Comparison of ENCODE assay signal across 31 cellular contexts in the genomic region with DNA sequence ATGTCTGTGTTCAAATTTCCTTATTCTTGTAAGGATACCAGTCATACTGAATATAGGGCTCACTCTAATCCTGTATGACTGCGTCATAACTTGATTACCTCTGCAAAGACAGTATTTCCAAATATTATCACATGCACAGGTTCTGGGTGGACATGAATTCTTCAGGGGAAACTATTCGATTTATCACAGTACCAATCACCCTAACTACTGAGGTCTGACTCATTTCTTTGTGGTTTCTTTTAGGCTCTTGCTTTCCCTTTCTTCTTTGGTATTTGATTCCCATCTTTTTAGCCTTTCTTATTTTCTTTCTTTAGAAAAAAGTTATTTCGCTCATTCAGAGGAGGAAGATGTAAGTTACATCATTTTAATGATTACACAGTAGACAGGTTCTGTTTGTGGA. TPM values are rescaled to one million over a fixed set of nuclear protein-coding genes. Genes with fewer than 3 reads are reported as not detected.
DNase-seq lines count a peak whose midpoint lies in the region; ATAC-seq, FAIRE-seq and TF ChIP-seq lines count a peak whose summit lies in the region.
"Had no signal": no experiment of that assay in that cellular context is flagged by ENCODE, and none has a peak within 500 bp of the region (broad histone marks: within the 10 kb centered on the region; RNA-seq: fewer than 3 reads in every experiment).

No MANE protein-coding gene starts in this region.

- peak overlapping the region; percentile 32; the same call in 1 of the 2 replicates for H3K27ac ChIP-seq in PC-3 (ENCODE audit: low read length)
- H3K27ac ChIP-seq: HL-60, lower lobe of right lung, sigmoid colon, thyroid gland had no signal

- H2AFZ ChIP-seq in PC-3 (ENCODE audit: low read length) = no peak overlapping the region

- POLR2A ChIA-PET in PC-3 (lab: Charles Lee; ENCODE audit: unreplicated experiment) = no interaction called here

- no peak overlapping the region for H3K9ac ChIP-seq in PC-3 (ENCODE audit: low read length)

- no TSS peak for BruUV-seq in PC-3 (replicated peaks; lab: Mats Ljungman, UMichigan)

- no peak for ATAC-seq in PC-3
- ATAC-seq: activated T-helper 17 cell treated with anti-CD3 and anti-CD28 coated beads, Interleukin-2, amount 50 U/mL, for 72 hours; lower lobe of right lung; mucosa of descending colon; stimulated activated naive CD8-positive, alpha-beta T cell treated with anti-CD3 and anti-CD28 coated beads, Interleukin-15, amount 100 ng/mL, for 72 hours had no signal

- intact Hi-C loops in PC-3 (cut with micrococcal nuclease) = no loop called here

- H3K4me3 ChIP-seq in PC-3 (ENCODE audit: low read length) = no peak overlapping the region
- no peak overlapping the region for H3K4me3 ChIP-seq in bronchial epithelial cell (ENCODE audit: low read depth, low read length)
- H3K4me3 ChIP-seq: lower lobe of right lung, MG63, mucosa of descending colon, sigmoid colon, thyroid gland had no signal

- no peaks in the 10 kb centered on the region for H3K36me3 ChIP-seq in PC-3 (ENCODE audit: low read depth, low read length)
- no peaks in the 10 kb centered on the region for H3K36me3 ChIP-seq in bronchial epithelial cell (ENCODE audit: control insufficient read depth, insufficient read depth, low read length)
- H3K36me3 ChIP-seq: lower lobe of right lung, MG63, sigmoid colon, thyroid gland had no signal

- DNase-seq in ELR (ENCODE audit: low read depth) (peak; percentile 59), PC-3 (peak; percentile 30), bronchial epithelial cell (ENCODE audit: low read depth) (peak; percentile 78), renal cortical epithelial cell (ENCODE audit: low read depth) (peak; percentile 26), NCI-H774 (lab: John Stamatoyannopoulos, UW) (no peak)
- DNase-seq in effector CD8-positive, alpha-beta T cell (lab: John Stamatoyannopoulos, UW) = no peak
- no peak for DNase-seq in stimulated activated naive CD4-positive, alpha-beta T cell (lab: John Stamatoyannopoulos, UW)
- DNase-seq: activated B cell treated with CpG ODN at 0.5 μM for 24 hours; activated CD4-positive, alpha-beta memory T cell treated with anti-CD3 and anti-CD28 coated beads for 36 hours; activated CD8-positive, alpha-beta memory T cell treated with anti-CD3 and anti-CD28 coated beads, Interleukin-2, amount 50 U/mL, for 48 hours; anterior cingulate cortex; CD4-positive, alpha-beta memory T cell; effector CD4-positive, alpha-beta T cell; H9; IMR-90; lower lobe of right lung; MG63; mucosa of descending colon; NCI-H2029 treated with DMSO at 0.1 percent for 48 hours; NCI-H345; NCI-H82; SHP77; sigmoid colon; stimulated activated CD4-positive, alpha-beta T cell treated with anti-CD3 and anti-CD28 coated beads, Interleukin-15, amount 100 ng/mL, for 24 hours; stimulated activated naive CD8-positive, alpha-beta T cell treated with anti-CD3 and anti-CD28 coated beads, Interleukin-15, amount 100 ng/mL, for 72 hours; SW 1271; T1000; thyroid gland had no signal

- H3K27me3 ChIP-seq in PC-3 (ENCODE audit: low read length) (no peaks in the 10 kb centered on the region), bronchial epithelial cell (ENCODE audit: control insufficient read depth, insufficient read depth, low read length) (no peaks in the 10 kb centered on the region)
- H3K27me3 ChIP-seq: MG63, sigmoid colon, thyroid gland had no signal

- peak overlapping the region; percentile 51; the same call in 1 of the 2 replicates for H3K4me2 ChIP-seq in PC-3 (ENCODE audit: low read length)

- H4K20me1 ChIP-seq in PC-3 (ENCODE audit: low read length) = no peaks in the 10 kb centered on the region

- peaks cover 8% of the 10 kb centered on the region for H3K4me1 ChIP-seq in PC-3 (ENCODE audit: insufficient read depth, low read length)
- H3K4me1 ChIP-seq: lower lobe of right lung, sigmoid colon, thyroid gland had no signal

- TF ChIP-seq CTCF in PC-3 (conservative IDR thresholded peaks at IDR 0.05; ENCODE audit: low read depth, low read length) = no peak
- no peak for TF ChIP-seq CTCF in bronchial epithelial cell (IDR thresholded peaks at IDR 0.05; ENCODE audit: insufficient read depth, low read length, severe bottlenecking)

- no peaks in the 10 kb centered on the region for H3F3A ChIP-seq in PC-3 (ENCODE audit: low read length, unreplicated experiment)

- H3K9me3 ChIP-seq in PC-3 (ENCODE audit: low read length) = no peaks in the 10 kb centered on the region
- H3K9me3 ChIP-seq: lower lobe of right lung, MG63, mucosa of descending colon, sigmoid colon, thyroid gland had no signal

- CTCF ChIA-PET in PC-3 (lab: Charles Lee) = no interaction called here

- no peak for FAIRE-seq in bronchial epithelial cell (lab: Jason Lieb, UNC)
- FAIRE-seq: keratinocyte had no signal

- H3K9me2 ChIP-seq in PC-3 (replicated peaks; ENCODE audit: low read length) = no peaks in the 10 kb centered on the region

- no peaks in the 10 kb centered on the region for H3K79me2 ChIP-seq in PC-3 (ENCODE audit: low read length)

RNA-seq across cellular contexts. Expression of gene TBX18, which starts 40.3 kb away (rescaled TPM):
- not detected in 2 replicates for total RNA-seq in PC-3 (2014; rRNA removed)
- total RNA-seq in bronchial epithelial cell = 0.26 and 1.3 TPM in 2 replicates
- total RNA-seq in renal cortical epithelial cell = 2.3 and 2.4 TPM in 2 replicates
- total RNA-seq: activated B cell treated with CpG ODN at 0.5 μM for 24 hours; activated CD4-positive, alpha-beta memory T cell treated with anti-CD3 and anti-CD28 coated beads for 36 hours; activated T-helper 17 cell treated with anti-CD3 and anti-CD28 coated beads, Interleukin-2, amount 50 U/mL, for 72 hours; CD4-positive, alpha-beta memory T cell; H9 had no signal

Comparison
In these comparisons a context has a peak if more than half of its experiments do, and no peak if none do; other contexts are left out.
1. DNase-seq: peak in ELR (single experiment), PC-3 (single experiment), bronchial epithelial cell (single experiment) and renal cortical epithelial cell (single experiment); none in effector CD8-positive, alpha-beta T cell (single experiment), stimulated activated naive CD4-positive, alpha-beta T cell (0 of 6) and NCI-H774 (single experiment).